ENCODE assay signal across 35 cellular contexts in the genomic region with DNA sequence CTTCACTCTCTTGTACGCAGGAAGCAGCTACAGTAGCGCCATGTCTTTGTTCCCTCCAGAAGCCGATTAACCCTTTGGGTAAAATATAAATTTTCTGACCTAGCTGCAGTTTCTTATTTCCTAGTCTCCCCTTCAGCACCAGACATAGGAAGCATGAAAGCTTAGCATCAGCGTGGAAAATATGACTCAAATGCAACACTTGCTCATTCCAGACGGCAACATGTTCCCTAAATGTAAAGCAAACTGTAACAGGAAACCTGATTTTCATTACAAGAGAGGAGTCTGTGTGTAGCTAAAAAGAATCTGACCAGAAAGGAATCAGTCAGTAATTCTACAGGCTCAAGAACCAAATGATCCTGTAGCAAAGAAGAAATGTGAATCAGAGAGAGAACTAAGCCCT.
DNase-seq lines count a peak whose midpoint lies in the region; ATAC-seq, FAIRE-seq and TF ChIP-seq lines count a peak whose summit lies in the region.
"Had no signal": no experiment of that assay in that cellular context is flagged by ENCODE, and none has a peak within 500 bp of the region (broad histone marks: within the 10 kb centered on the region; RNA-seq: fewer than 3 reads in every experiment).

No MANE protein-coding gene starts in this region.

- H3K27ac Mint-ChIP-seq in activated CD4-positive, alpha-beta T cell treated with anti-CD3 and anti-CD28 coated beads for 36 hours: no peak overlapping the region
- H3K27ac Mint-ChIP-seq: activated naive CD8-positive, alpha-beta T cell treated with anti-CD3 and anti-CD28 coated beads, Interleukin-2, amount 50 U/mL, for 24 hours; activated T-cell treated with anti-CD3 and anti-CD28 coated beads, Interleukin-2, amount 50 U/mL, for 24 hours; progenitor cell of endocrine pancreas; stimulated activated naive CD8-positive, alpha-beta T cell treated with anti-CD3 and anti-CD28 coated beads, Interleukin-15, Interleukin-2, amounts not matched to agents 100 ng/mL and 50 ng/mL, for 24 hours; T-helper 2 cell treated with Interferon-gamma antibody and Interleukin-4, amounts not matched to agents 5 μg/mL and 100 μg/mL, for 36 hours had no signal

- ATAC-seq in activated CD4-positive, alpha-beta T cell treated with anti-CD3 and anti-CD28 coated beads for 36 hours: no peak
- ATAC-seq in GM21786 (IDR thresholded peaks at IDR 0.05; ENCODE audit: unreplicated experiment): no peak
- ATAC-seq: A549; activated naive CD8-positive, alpha-beta T cell treated with anti-CD3 and anti-CD28 coated beads, Interleukin-2, amount 50 U/mL, for 24 hours; esophagus mucosa; left colon; right lobe of liver had no signal

- TF ChIP-seq POLR2A in sigmoid colon (IDR thresholded peaks at IDR 0.05): no peak

- H3K9me3 ChIP-seq in GM23248 (ENCODE audit: low read depth): no peaks in the 10 kb centered on the region
- H3K9me3 ChIP-seq in sigmoid colon: no peaks in the 10 kb centered on the region
- H3K9me3 ChIP-seq: A549, BLaER1, neutrophil, right lobe of liver, thyroid gland, vagina had no signal

- CTCF ChIA-PET in activated CD4-positive, alpha-beta T cell treated with anti-CD3 and anti-CD28 coated beads for 36 hours (lab: Charles Lee): interaction anchor here (1.1 to 1.3 kb wide), 2 partner anchors 10 to 569 kb away, joined by 3 read pairs; no protein-coding TSS in a partner anchor

- H3K4me2 ChIP-seq in GM23248 (ENCODE audit: unreplicated experiment): no peak overlapping the region
- H3K4me2 ChIP-seq: A549, BLaER1, PC-9 had no signal

- no peaks in the 10 kb centered on the region for H3K36me3 ChIP-seq in GM23248 (ENCODE audit: low read depth)
- H3K36me3 ChIP-seq in bronchial epithelial cell (ENCODE audit: control insufficient read depth, insufficient read depth, low read length): no peaks in the 10 kb centered on the region
- no peaks in the 10 kb centered on the region for H3K36me3 ChIP-seq in sigmoid colon
- H3K36me3 ChIP-seq: BLaER1, breast epithelium, neutrophil, right lobe of liver, thyroid gland, vagina had no signal

- H3K4me3 ChIP-seq in GM23248: no peak overlapping the region
- no peak overlapping the region for H3K4me3 ChIP-seq in bronchial epithelial cell (ENCODE audit: low read depth, low read length)
- H3K4me3 ChIP-seq in fibroblast of the aortic adventitia (ENCODE audit: low read depth, low read length): no peak overlapping the region
- no peak overlapping the region for H3K4me3 ChIP-seq in sigmoid colon
- H3K4me3 ChIP-seq: A549, BLaER1, breast epithelium, coronary artery, PC-9, right lobe of liver, thyroid gland, vagina had no signal

- in situ Hi-C loops in GM23248 (cut with MboI): no loop called here

- no peak overlapping the region for H3K27ac ChIP-seq in GM23248
- H3K27ac ChIP-seq in sigmoid colon: peak overlapping the region in 1 of 4 donors; percentile 67
- H3K27ac ChIP-seq: A549, BLaER1, breast epithelium, coronary artery, neutrophil, PC-9, right lobe of liver, thyroid gland, vagina had no signal

- DNase-seq in GM23248 (peak; percentile 64), bronchial epithelial cell (ENCODE audit: low read depth) (peak; percentile 38), fibroblast of the aortic adventitia (ENCODE audit: low read depth) (peak; percentile 10), occipital lobe (lab: John Stamatoyannopoulos, UW) (peak; percentile 2), sigmoid colon (no peak)
- no peak for DNase-seq in effector CD8-positive, alpha-beta T cell (lab: John Stamatoyannopoulos, UW)
- DNase-seq in activated CD4-positive, alpha-beta T cell treated with anti-CD3 and anti-CD28 coated beads for 36 hours: no peak
- DNase-seq: activated CD4-positive, alpha-beta T cell treated with anti-CD3 and anti-CD28 coated beads for 4 hours; activated CD8-positive, alpha-beta memory T cell treated with anti-CD3 and anti-CD28 coated beads for 24 hours; activated gamma-delta T cell treated with Interleukin-2 at 50 U/mL for 16 hours; activated naive CD8-positive, alpha-beta T cell treated with anti-CD3 and anti-CD28 coated beads, Interleukin-2, amount 50 U/mL, for 24 hours; activated T-cell treated with anti-CD3 and anti-CD28 coated beads, Interleukin-2, amount 50 U/mL, for 24 hours; DMS153; GOT3; head of caudate nucleus; left colon; NCI-H1092 treated with DMSO at 0.1 percent for 48 hours; NCI-H187 treated with DMSO at 0.1 percent for 48 hours; NCI-H526; NK-92 treated with Interleukin-12 subunit alpha and Interleukin-12 subunit beta, amount 100 ng/mL, for 24 hours; PC-9; right lobe of liver; SHP77; thyroid gland had no signal

- FAIRE-seq in bronchial epithelial cell (lab: Jason Lieb, UNC): no peak
- FAIRE-seq: A549 had no signal

- H3K4me1 ChIP-seq in GM23248 (ENCODE audit: insufficient read depth) (no peaks in the 10 kb centered on the region), sigmoid colon (peaks cover 0 to 49% (median 34%) of the 10 kb centered on the region in 4 donors)
- H3K4me1 ChIP-seq: A549, BLaER1, breast epithelium, right lobe of liver, thyroid gland had no signal

- TF ChIP-seq CTCF in bronchial epithelial cell (IDR thresholded peaks at IDR 0.05; ENCODE audit: insufficient read depth, low read length, severe bottlenecking) (no peak), fibroblast of the aortic adventitia (IDR thresholded peaks at IDR 0.05; ENCODE audit: insufficient read depth, low read length) (no peak), sigmoid colon (IDR thresholded peaks at IDR 0.05) (no peak)

- TF ChIP-seq EP300 in sigmoid colon (IDR thresholded peaks at IDR 0.05): no peak

- peaks cover 12% of the 10 kb centered on the region; the same call in 1 of the 2 replicates for H3K27me3 ChIP-seq in GM23248 (replicated peaks; ENCODE audit: insufficient read depth)
- H3K27me3 ChIP-seq in bronchial epithelial cell (ENCODE audit: control insufficient read depth, insufficient read depth, low read length): no peaks in the 10 kb centered on the region
- no peaks in the 10 kb centered on the region for H3K27me3 ChIP-seq in sigmoid colon
- H3K27me3 ChIP-seq: BLaER1, breast epithelium, neutrophil, right lobe of liver, thyroid gland, vagina had no signal

- peaks cover 3% of the 10 kb centered on the region for H3K27me3 Mint-ChIP-seq in activated CD4-positive, alpha-beta T cell treated with anti-CD3 and anti-CD28 coated beads for 36 hours
- H3K27me3 Mint-ChIP-seq: activated T-cell treated with anti-CD3 and anti-CD28 coated beads, Interleukin-2, amount 50 U/mL, for 24 hours; stimulated activated naive CD8-positive, alpha-beta T cell treated with anti-CD3 and anti-CD28 coated beads, Interleukin-15, Interleukin-2, amounts not matched to agents 100 ng/mL and 50 ng/mL, for 24 hours had no signal

- H3K36me3 Mint-ChIP-seq in activated CD4-positive, alpha-beta T cell treated with anti-CD3 and anti-CD28 coated beads for 36 hours (ENCODE audit: low read depth): no peaks in the 10 kb centered on the region

- intact Hi-C loops in sigmoid colon (cut with DNase I): loop anchor here (5.0 to 10.0 kb wide), 3 partner anchors 115 to 598 kb away; a partner anchor contains a TSS
- intact Hi-C loops in activated CD4-positive, alpha-beta T cell treated with anti-CD3 and anti-CD28 coated beads for 36 hours (cut with DNase I, micrococcal nuclease): loop anchor here in 1 of 2 experiments (10.0 kb wide), 1 partner anchor 678 kb away; no protein-coding TSS in a partner anchor

- no peak overlapping the region for H3K4me3 Mint-ChIP-seq in activated CD4-positive, alpha-beta T cell treated with anti-CD3 and anti-CD28 coated beads for 36 hours
- H3K4me3 Mint-ChIP-seq: activated naive CD8-positive, alpha-beta T cell treated with anti-CD3 and anti-CD28 coated beads, Interleukin-2, amount 50 U/mL, for 24 hours; activated T-cell treated with anti-CD3 and anti-CD28 coated beads, Interleukin-2, amount 50 U/mL, for 24 hours; stimulated activated naive CD8-positive, alpha-beta T cell treated with anti-CD3 and anti-CD28 coated beads, Interleukin-15, Interleukin-2, amounts not matched to agents 100 ng/mL and 50 ng/mL, for 24 hours; T-helper 2 cell treated with Interferon-gamma antibody and Interleukin-4, amounts not matched to agents 5 μg/mL and 100 μg/mL, for 36 hours had no signal

- no peaks in the 10 kb centered on the region for H3K4me1 Mint-ChIP-seq in activated CD4-positive, alpha-beta T cell treated with anti-CD3 and anti-CD28 coated beads for 36 hours
- H3K4me1 Mint-ChIP-seq: activated naive CD8-positive, alpha-beta T cell treated with anti-CD3 and anti-CD28 coated beads, Interleukin-2, amount 50 U/mL, for 24 hours had no signal

- no peaks in the 10 kb centered on the region for H4K20me1 ChIP-seq in GM23248 (ENCODE audit: insufficient read depth)
- H4K20me1 ChIP-seq: BLaER1 had no signal

- H3K9me3 Mint-ChIP-seq in activated CD4-positive, alpha-beta T cell treated with anti-CD3 and anti-CD28 coated beads for 36 hours (ENCODE audit: low read depth): no peaks in the 10 kb centered on the region
- H3K9me3 Mint-ChIP-seq: activated T-cell treated with anti-CD3 and anti-CD28 coated beads, Interleukin-2, amount 50 U/mL, for 24 hours; stimulated activated naive CD8-positive, alpha-beta T cell treated with anti-CD3 and anti-CD28 coated beads, Interleukin-15, Interleukin-2, amounts not matched to agents 100 ng/mL and 50 ng/mL, for 24 hours; T-helper 2 cell treated with Interferon-gamma antibody and Interleukin-4, amounts not matched to agents 5 μg/mL and 100 μg/mL, for 36 hours had no signal

- POLR2A ChIA-PET in activated CD4-positive, alpha-beta T cell treated with anti-CD3 and anti-CD28 coated beads for 36 hours (lab: Charles Lee): no interaction called here

- no peak overlapping the region for H3K9ac ChIP-seq in GM23248
- H3K9ac ChIP-seq: BLaER1 had no signal

- no peaks in the 10 kb centered on the region for H3K79me2 ChIP-seq in GM23248 (ENCODE audit: insufficient read depth)

- no peaks in the 10 kb centered on the region for H3K9me2 ChIP-seq in GM23248 (ENCODE audit: insufficient read depth)

- no peak overlapping the region for H2AFZ ChIP-seq in GM23248
- H2AFZ ChIP-seq: PC-9 had no signal

- H3F3A ChIP-seq in GM23248 (ENCODE audit: insufficient read depth): no peaks in the 10 kb centered on the region

- 41 to 44% methylated on average over 5 of the region's 5 CpGs for WGBS in GM23248 (ENCODE audit: low coverage in 1 of 2, low lambda C conversion rate in 2 of 2, missing lambda C conversion rate in 2 of 2), 2 experiments
- 86 to 90% methylated on average over 5 of the region's 5 CpGs for WGBS in sigmoid colon, 2 donors

Comparison
In these comparisons a context has a peak if more than half of its experiments do, and no peak if none do; other contexts are left out.
1. DNase-seq: peak in GM23248 (single experiment), bronchial epithelial cell (single experiment), fibroblast of the aortic adventitia (single experiment) and occipital lobe (single experiment); none in sigmoid colon (single experiment), effector CD8-positive, alpha-beta T cell (single experiment) and activated CD4-positive, alpha-beta T cell treated with anti-CD3 and anti-CD28 coated beads for 36 hours (single experiment).